In the genomic region with DNA sequence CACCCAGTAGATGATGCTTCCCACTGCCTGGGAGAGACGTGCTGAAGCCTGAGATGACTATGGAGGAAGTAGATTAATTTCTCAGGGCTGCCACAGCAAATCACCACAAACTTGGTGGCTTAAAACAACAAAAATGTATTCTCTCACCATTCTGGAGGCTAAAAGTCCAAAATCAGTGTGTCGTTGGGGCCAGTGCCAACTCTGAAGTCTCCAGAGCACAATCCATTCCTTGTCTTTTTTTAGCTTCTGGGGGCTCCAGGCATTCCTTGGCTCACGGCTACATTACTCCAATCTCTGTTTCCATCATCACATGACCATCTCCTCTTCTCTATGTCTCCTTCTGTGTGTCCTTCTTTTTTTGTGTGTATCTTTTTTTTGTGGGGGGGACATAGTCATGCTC, we compare ENCODE assay signal across 26 cellular contexts.
"Had no signal": no experiment of that assay in that cellular context is flagged by ENCODE, and none has a peak within 500 bp of the region (broad histone marks: within the 10 kb centered on the region; RNA-seq: fewer than 3 reads in every experiment).

No MANE protein-coding gene starts in this region.

- H3K27me3 ChIP-seq: colonic mucosa, gastroesophageal sphincter, neutrophil, stomach, transverse colon, upper lobe of right lung, uterus had no signal

- H3K79me2 ChIP-seq: parathyroid adenoma had no signal

- ATAC-seq: esophagus mucosa; gastroesophageal sphincter; left ventricle myocardium superior; lower lobe of right lung; natural killer cell; sciatic nerve; stimulated activated effector memory CD8-positive, alpha-beta T cell treated with anti-CD3 and anti-CD28 coated beads, Interleukin-12 subunit alpha, Interleukin-12 subunit beta, amount 100 ng/mL, for 72 hours; upper lobe of right lung had no signal

- H3K4me1 ChIP-seq: colonic mucosa, lower lobe of right lung, parathyroid adenoma, stomach, transverse colon, upper lobe of right lung, uterus had no signal

- H3K36me3 ChIP-seq: colonic mucosa, gastroesophageal sphincter, lower lobe of right lung, neutrophil, stomach, transverse colon, upper lobe of right lung, uterus had no signal

- H3K9me3 ChIP-seq: colonic mucosa, gastroesophageal sphincter, lower lobe of right lung, neutrophil, stomach, transverse colon, upper lobe of right lung, uterus had no signal

- H2AFZ ChIP-seq: parathyroid adenoma had no signal

- H3K27ac ChIP-seq: colonic mucosa, epithelial cell of prostate, gastroesophageal sphincter, lower lobe of right lung, neutrophil, parathyroid adenoma, stomach, transverse colon, upper lobe of right lung, uterus had no signal

- H3K9ac ChIP-seq: parathyroid adenoma had no signal

- DNase-seq: colonic mucosa; effector CD8-positive, alpha-beta T cell; endodermal cell; foreskin fibroblast; glutamatergic neuron; hypothalamus; immature natural killer cell; islet precursor cell; kidney glomerular epithelial cell; left ventricle myocardium superior; lower lobe of right lung; natural killer cell; stimulated activated CD4-positive, alpha-beta T cell treated with anti-CD3 and anti-CD28 coated beads, Interleukin-2, amount 100 ng/mL, for 24 hours; stimulated activated CD4-positive, alpha-beta T cell treated with anti-CD3 and anti-CD28 coated beads, Interleukin-4, amount 100 ng/mL, for 24 hours; stimulated activated naive CD4-positive, alpha-beta T cell treated with Interleukin-2 at 50 U/mL for 16 hours; stomach; transverse colon; upper lobe of right lung; uterus had no signal

- H3K4me3 ChIP-seq: colonic mucosa, gastroesophageal sphincter, lower lobe of right lung, stomach, transverse colon, upper lobe of right lung, uterus had no signal
